8 cellular contexts compared by ENCODE assay signal in genomic region chr4:40980318-40980883, GRCh38.
A peak's percentile ranks its signal among the peaks of the same experiment; 100 is the strongest.
DNase-seq lines count a peak whose midpoint lies in the region; ATAC-seq and TF ChIP-seq lines count a peak whose summit lies in the region.

No MANE protein-coding gene starts in this region.

- no peaks in the 10 kb centered on the region for H3K9me3 ChIP-seq in colonic mucosa
- H3K9me3 ChIP-seq in osteoblast (ENCODE audit: low read depth, low read length) = no peaks in the 10 kb centered on the region
- H3K9me3 ChIP-seq in tibial nerve = peaks cover 0 to 11% (median 0%) of the 10 kb centered on the region in 4 donors

- DNase-seq in KBM-7 (peak; percentile 41), colonic mucosa (no peak), osteoblast (ENCODE audit: insufficient read length, low spot score, missing footprints) (no peak), tibial nerve (ENCODE audit: low spot score in 2 of 2) (no peak), SK-N-DZ (ENCODE audit: low spot score) (no peak)
- DNase-seq in activated CD4-positive, alpha-beta T cell treated with anti-CD3 and anti-CD28 coated beads, Interleukin-2, amount 50 U/mL, for 1 hour = no peak

- in situ Hi-C loops in KBM-7 (cut with MboI; ENCODE audit: low pct_unique_long_range_greater_than_20kb, low sequenced_read_pairs) = loop anchor here (25.0 kb wide), 1 partner anchor 232 kb away; the partner anchor contains the start of gene APBB2

- no peaks in the 10 kb centered on the region for H4K20me1 ChIP-seq in osteoblast (ENCODE audit: insufficient read depth, low read length)

- no peak overlapping the region for H3K4me2 ChIP-seq in osteoblast (ENCODE audit: insufficient read depth, low read length)

- WGBS in tibial nerve, 2 donors = 13 to 24% methylated on average over 1 of the region's 1 CpG

- H3K4me3 ChIP-seq in colonic mucosa = no peak overlapping the region
- H3K4me3 ChIP-seq in osteoblast (ENCODE audit: insufficient read depth, low read length) = no peak overlapping the region
- H3K4me3 ChIP-seq in tibial nerve = no peak overlapping the region

- TF ChIP-seq EP300 in tibial nerve (IDR thresholded peaks at IDR 0.05) = no peak

- TF ChIP-seq POLR2A in tibial nerve (IDR thresholded peaks at IDR 0.05) = no peak

- TF ChIP-seq CTCF in GM12874 (IDR thresholded peaks at IDR 0.05; ENCODE audit: insufficient read depth, low read depth, low read length) (peak; percentile 64), colonic mucosa (IDR thresholded peaks at IDR 0.05) (peak; percentile 29), osteoblast (IDR thresholded peaks at IDR 0.05; ENCODE audit: extremely low read depth, low read depth, low read length) (peak; percentile 70), tibial nerve (IDR thresholded peaks at IDR 0.05) (peak in 1 of 5 experiments; percentile 12)

- H3K27me3 ChIP-seq in colonic mucosa = no peaks in the 10 kb centered on the region
- no peaks in the 10 kb centered on the region for H3K27me3 ChIP-seq in osteoblast (ENCODE audit: insufficient read depth, low read length)
- no peaks in the 10 kb centered on the region for H3K27me3 ChIP-seq in tibial nerve

- H3K9ac ChIP-seq in colonic mucosa (ENCODE audit: low read depth in 2 of 2, low read length in 2 of 2) = no peak overlapping the region

- peaks cover 32% of the 10 kb centered on the region for H3K79me2 ChIP-seq in osteoblast (ENCODE audit: insufficient read depth, low read length)

- H3K27ac ChIP-seq in colonic mucosa = no peak overlapping the region
- no peak overlapping the region for H3K27ac ChIP-seq in osteoblast (ENCODE audit: low read depth, low read length)
- H3K27ac ChIP-seq in tibial nerve = no peak overlapping the region

- no peak overlapping the region for H2AFZ ChIP-seq in osteoblast (ENCODE audit: low read length)

- ATAC-seq in HG03457 (IDR thresholded peaks at IDR 0.05; ENCODE audit: unreplicated experiment) = no peak

- H3K36me3 ChIP-seq in colonic mucosa (no peaks in the 10 kb centered on the region), osteoblast (ENCODE audit: insufficient read depth, low read length) (peaks cover 10% of the 10 kb centered on the region), tibial nerve (peaks cover 0 to 14% (median 0%) of the 10 kb centered on the region in 3 donors)

- intact Hi-C loops in colonic mucosa (cut with DNase I) = no loop called here

- H3K4me1 ChIP-seq in colonic mucosa (no peaks in the 10 kb centered on the region), osteoblast (ENCODE audit: insufficient read depth, low read length) (peaks cover 3% of the 10 kb centered on the region), tibial nerve (peaks cover 0 to 14% (median 2%) of the 10 kb centered on the region in 4 donors)
